In genomic region chr2:235554385-235554784, GRCh38 we compare ENCODE assay signal across 12 cellular contexts.
A peak's percentile ranks its signal among the peaks of the same experiment; 100 is the strongest.
DNase-seq lines count a peak whose midpoint lies in the region; ATAC-seq and TF ChIP-seq lines count a peak whose summit lies in the region.
"Had no signal": no experiment of that assay in that cellular context is flagged by ENCODE, and none has a peak within 500 bp of the region (broad histone marks: within the 10 kb centered on the region; RNA-seq: fewer than 3 reads in every experiment).

No MANE protein-coding gene starts in this region.

- H3K27me3 ChIP-seq in BLaER1 treated with 17β-estradiol and CSF1 and Interleukin-3, amounts not matched to agents 10 nM and 100 nM = 0 out of 22 replicates have a peak, but pooled peaks cover 0 to 5% (median 0%) of the 10 kb centered on the region in 11 experiments

- peak overlapping the region; percentile 61 to 88 (median 70); a peak in 21 of 22 replicates for H3K4me2 ChIP-seq in BLaER1 treated with 17β-estradiol and CSF1 and Interleukin-3, amounts not matched to agents 10 nM and 100 nM
- H3K4me2 ChIP-seq: GM23338 had no signal

- no peak overlapping the region for H3K4me3 ChIP-seq in BLaER1 treated with 17β-estradiol and CSF1 and Interleukin-3, amounts not matched to agents 10 nM and 100 nM
- H3K4me3 ChIP-seq in HEK293 (ENCODE audit: low read depth, low read length) = no peak overlapping the region
- H3K4me3 ChIP-seq: GM23338 had no signal

- peaks cover 42 to 84% (median 72%) of the 10 kb centered on the region in 10 experiments for H3K4me1 ChIP-seq in BLaER1 treated with 17β-estradiol and CSF1 and Interleukin-3, amounts not matched to agents 10 nM and 100 nM
- peaks cover 9% of the 10 kb centered on the region for H3K4me1 ChIP-seq in HEK293 (ENCODE audit: control insufficient read depth, insufficient read depth, low read length)

- no peak overlapping the region for H3K9ac ChIP-seq in BLaER1 treated with 17β-estradiol and CSF1 and Interleukin-3, amounts not matched to agents 10 nM and 100 nM

- no peaks in the 10 kb centered on the region for H3K9me3 ChIP-seq in BLaER1 treated with 17β-estradiol and CSF1 and Interleukin-3, amounts not matched to agents 10 nM and 100 nM (replicated peaks in 1 of 11)
- no peaks in the 10 kb centered on the region for H3K9me3 ChIP-seq in HEK293 (ENCODE audit: control insufficient read depth, insufficient read depth, low read depth, low read length)

- no peak overlapping the region for H3K27ac ChIP-seq in BLaER1 treated with 17β-estradiol and CSF1 and Interleukin-3, amounts not matched to agents 10 nM and 100 nM
- H3K27ac ChIP-seq in HEK293 (ENCODE audit: extremely low read depth, low read depth, low read length) = no peak overlapping the region
- H3K27ac ChIP-seq: C4-2B had no signal

- no peak for TF ChIP-seq CTCF in HEK293 (tag by site-specific recombination; IDR thresholded peaks at IDR 0.05)

- DNase-seq in islet precursor cell (peak; percentile 51), NCI-H1048 (lab: John Stamatoyannopoulos, UW) (no peak), NCI-H748 (lab: John Stamatoyannopoulos, UW; ENCODE audit: unreplicated experiment) (no peak)
- DNase-seq: CD4-positive, alpha-beta memory T cell; DMS79 treated with DMSO at 0.1 percent for 48 hours; GF-D8 had no signal

- POLR2A ChIA-PET in HEK293 (lab: Yijun Ruan, JAX) = no interaction called here

- peaks cover 89 to 100% (median 98%) of the 10 kb centered on the region in 11 experiments; a peak in 21 of 22 replicates for H4K20me1 ChIP-seq in BLaER1 treated with 17β-estradiol and CSF1 and Interleukin-3, amounts not matched to agents 10 nM and 100 nM

- ATAC-seq in HG02763 (IDR thresholded peaks at IDR 0.05; ENCODE audit: unreplicated experiment) = no peak
- ATAC-seq: GM23338, HCT116 had no signal

- H3K36me3 ChIP-seq in BLaER1 treated with 17β-estradiol and CSF1 and Interleukin-3, amounts not matched to agents 10 nM and 100 nM = no peaks in the 10 kb centered on the region
- no peaks in the 10 kb centered on the region for H3K36me3 ChIP-seq in HEK293 (ENCODE audit: control insufficient read depth in 2 of 2, insufficient read depth in 1 of 2, low read length in 2 of 2)

- CTCF ChIA-PET in HEK293 (lab: Yijun Ruan, JAX) = interaction anchor here (0.6 to 1.5 kb wide), 2 partner anchors 40 to 199 kb away, joined by 6 to 7 read pairs; no protein-coding TSS in a partner anchor

TF ChIP-seq in HEK293, 187 proteins besides CTCF, POLR2A, EP300 and RAD21:
- TF ChIP-seq ZEB2 (tag by site-specific recombination; IDR thresholded peaks at IDR 0.05) = no peak
- no peak for TF ChIP-seq ZNF239 (tag by site-specific recombination; IDR thresholded peaks at IDR 0.05)
- TF ChIP-seq PRDM10 (tag by site-specific recombination; IDR thresholded peaks at IDR 0.05) = peak; percentile 77
